8 cellular contexts compared by ENCODE assay signal in genomic region chr15:88274534-88275460, GRCh38. TPM values are rescaled to one million over a fixed set of nuclear protein-coding genes. Genes with fewer than 3 reads are reported as not detected.
DNase-seq lines count a peak whose midpoint lies in the region; ATAC-seq and TF ChIP-seq lines count a peak whose summit lies in the region.

No MANE protein-coding gene starts in this region.

- intact Hi-C loops in CD4-positive, alpha-beta memory T cell (cut with micrococcal nuclease) = no loop called here
- intact Hi-C loops in adrenal gland (cut with DNase I) (loop anchor here in 1 of 2 donors (10.0 kb wide), 1 partner anchor 1360 kb away; no protein-coding TSS in a partner anchor), sigmoid colon (cut with DNase I) (no loop called here)

- in situ Hi-C loops in SK-MEL-5 (cut with HindIII; ENCODE audit: low pct_unique_long_range_greater_than_20kb, low sequenced_read_pairs) = no loop called here

- WGBS in adrenal gland, 4 donors = 30 to 42% (median 36%) methylated on average over 6 to 11 of the region's 11 CpGs
- WGBS in sigmoid colon, 2 donors = 27 to 43% methylated on average over 11 of the region's 11 CpGs

- ATAC-seq in GM19043 (IDR thresholded peaks at IDR 0.05; ENCODE audit: low read depth, unreplicated experiment) (peak; percentile 57), HG03520 (IDR thresholded peaks at IDR 0.05; ENCODE audit: unreplicated experiment) (peak; percentile 70), HG03280 (IDR thresholded peaks at IDR 0.05; ENCODE audit: unreplicated experiment) (no peak)

- peak in 4 of 5 donors; percentile 9 to 30 (median 20) for DNase-seq in CD4-positive, alpha-beta memory T cell
- peak; percentile 75 for DNase-seq in SK-MEL-5 (ENCODE audit: low read depth, low spot score)
- DNase-seq in adrenal gland = peak; percentile 58 to 78 (median 62)
- no peak for DNase-seq in right atrium auricular region (ENCODE audit: low spot score)
- no peak for DNase-seq in sigmoid colon

- TF ChIP-seq CTCF in adrenal gland (IDR thresholded peaks at IDR 0.05) (peak; percentile 57 to 83 (median 71)), right atrium auricular region (IDR thresholded peaks at IDR 0.05) (peak; percentile 64 to 92), sigmoid colon (IDR thresholded peaks at IDR 0.05) (peak; percentile 27 to 80 (median 66))

- TF ChIP-seq POLR2A in adrenal gland (IDR thresholded peaks at IDR 0.05) (no peak), sigmoid colon (IDR thresholded peaks at IDR 0.05) (no peak)

- H3K4me1 Mint-ChIP-seq in CD4-positive, alpha-beta memory T cell = no peaks in the 10 kb centered on the region

- peak overlapping the region in 1 of 7 donors; percentile 58 for H3K27ac Mint-ChIP-seq in CD4-positive, alpha-beta memory T cell

- H3K27me3 ChIP-seq in CD4-positive, alpha-beta memory T cell (ENCODE audit: insufficient read depth, low read length) = no peaks in the 10 kb centered on the region
- H3K27me3 ChIP-seq in adrenal gland (peaks cover 6% of the 10 kb centered on the region), right atrium auricular region (no peaks in the 10 kb centered on the region), sigmoid colon (peaks cover under 1 to 5% (median 3%) of the 10 kb centered on the region in 3 donors)

- H3K36me3 Mint-ChIP-seq in CD4-positive, alpha-beta memory T cell = no peaks in the 10 kb centered on the region

- H3K4me3 ChIP-seq in CD4-positive, alpha-beta memory T cell (ENCODE audit: low read length in 2 of 2) = no peak overlapping the region
- H3K4me3 ChIP-seq in adrenal gland (no peak overlapping the region), right atrium auricular region (no peak overlapping the region), sigmoid colon (no peak overlapping the region)

- CTCF ChIA-PET in CD4-positive, alpha-beta memory T cell (lab: Charles Lee; ENCODE audit: partially characterized antibody) = interaction anchor here (1.1 to 4.4 kb wide), 6 partner anchors 9 to 390 kb away, joined by 3 to 42 read pairs (median 4); no protein-coding TSS in a partner anchor

- H3K27ac ChIP-seq in CD4-positive, alpha-beta memory T cell (ENCODE audit: low read depth, low read length) = no peak overlapping the region
- H3K27ac ChIP-seq in adrenal gland (no peak overlapping the region), right atrium auricular region (no peak overlapping the region), sigmoid colon (no peak overlapping the region)

- no peaks in the 10 kb centered on the region for H3K9me3 Mint-ChIP-seq in CD4-positive, alpha-beta memory T cell

- POLR2A ChIA-PET in CD4-positive, alpha-beta memory T cell (lab: Charles Lee; ENCODE audit: partially characterized antibody) = no interaction called here

- H3K36me3 ChIP-seq in CD4-positive, alpha-beta memory T cell (ENCODE audit: insufficient read depth, low read length) = no peaks in the 10 kb centered on the region
- H3K36me3 ChIP-seq in adrenal gland (replicated peaks in 1 of 2) (no peaks in the 10 kb centered on the region), right atrium auricular region (no peaks in the 10 kb centered on the region), sigmoid colon (no peaks in the 10 kb centered on the region)

- H3K9me3 ChIP-seq in CD4-positive, alpha-beta memory T cell (ENCODE audit: control insufficient read depth in 1 of 2, low read length in 2 of 2) = no peaks in the 10 kb centered on the region
- H3K9me3 ChIP-seq in adrenal gland (replicated peaks in 1 of 3) (no peaks in the 10 kb centered on the region), right atrium auricular region (peaks cover 0 to 3% of the 10 kb centered on the region in 2 donors), sigmoid colon (no peaks in the 10 kb centered on the region)

- H3K27me3 Mint-ChIP-seq in CD4-positive, alpha-beta memory T cell = peaks cover 8 to 18% of the 10 kb centered on the region in 2 donors

- H3K4me3 Mint-ChIP-seq in CD4-positive, alpha-beta memory T cell = no peak overlapping the region

- no peaks in the 10 kb centered on the region for H3K4me1 ChIP-seq in CD4-positive, alpha-beta memory T cell (ENCODE audit: insufficient read depth, low read length)
- H3K4me1 ChIP-seq in adrenal gland (replicated peaks in 1 of 2) (no peaks in the 10 kb centered on the region), right atrium auricular region (no peaks in the 10 kb centered on the region), sigmoid colon (no peaks in the 10 kb centered on the region)

- no peak for TF ChIP-seq EP300 in sigmoid colon (IDR thresholded peaks at IDR 0.05)

RNA-seq across cellular contexts. Expression of gene NTRK3, which starts 18.3 kb away (rescaled TPM):
- total RNA-seq in CD4-positive, alpha-beta memory T cell = under 1 TPM in 1 of 2 experiments, not detected in 1; 0.67 TPM
- not detected for polyA plus RNA-seq in CD4-positive, alpha-beta memory T cell
- total RNA-seq in SK-MEL-5 (2014; rRNA removed; shearing (Covaris generic)) = 0.05 TPM in 1 of 2 replicates, not detected in the other
- 0.08 and 0.35 TPM in 2 replicates for polyA plus RNA-seq in SK-MEL-5 (2015; cell fraction: cytosol; rRNA removed)
- polyA plus RNA-seq in SK-MEL-5 (2015; cell fraction: nucleus; rRNA removed) = 0.33 and 1.5 TPM in 2 replicates
- total RNA-seq in adrenal gland (1 to 10 TPM; 2.3 to 6.8 (median 3.3) TPM), right atrium auricular region (1 to 10 TPM; 1.5 to 4.5 TPM), sigmoid colon (10 to 100 TPM in 1 of 4 donors, 1 to 10 TPM in 3; 3.3 to 13.0 (median 3.8) TPM)
- polyA plus RNA-seq in adrenal gland (1 to 10 TPM; 1.6 to 8.5 (median 5.0) TPM), sigmoid colon (1 to 10 TPM in 1 of 3 donors, not detected in 2; 1.1 TPM)

Comparison
In these comparisons a context has a peak if more than half of its experiments do, and no peak if none do; other contexts are left out.
1. DNase-seq: peak in CD4-positive, alpha-beta memory T cell (4 of 5), SK-MEL-5 (single experiment) and adrenal gland (7 of 7); none in right atrium auricular region (single experiment) and sigmoid colon (single experiment).
2. Peak in every context shown above with its lines, with median percentiles within 50 percentile points of each other: CTCF ChIP-seq.